8 cellular contexts compared by ENCODE assay signal in the genomic region with DNA sequence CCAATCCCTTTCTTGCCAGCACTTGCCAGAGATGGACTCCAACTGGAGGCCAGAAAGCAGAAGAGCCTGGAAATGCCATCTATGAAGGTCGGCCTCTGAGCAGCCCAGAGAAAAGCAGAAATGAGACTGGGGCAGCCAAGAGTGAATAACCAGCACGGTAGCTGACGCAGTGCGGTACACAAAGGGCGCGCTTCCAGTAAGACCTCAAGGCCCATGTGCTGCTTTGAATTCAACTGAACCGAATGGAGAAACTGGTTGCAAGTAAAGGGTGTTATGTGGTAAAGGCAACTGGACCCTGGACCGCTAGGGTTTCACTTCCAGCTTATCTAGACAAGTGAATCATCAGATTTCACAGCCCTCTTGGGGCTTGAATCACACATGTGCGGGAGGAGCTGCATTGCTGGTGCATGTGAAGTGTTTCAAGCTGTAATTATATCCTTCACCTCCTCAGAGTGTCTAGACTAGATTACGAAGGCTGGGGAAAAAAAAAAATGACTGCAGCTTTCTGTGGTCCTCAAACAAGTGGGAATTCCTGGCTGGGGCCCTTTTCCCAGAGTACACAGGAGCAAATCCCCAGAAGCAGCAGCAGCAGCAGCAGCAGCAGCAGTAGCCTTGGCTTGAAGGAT.
DNase-seq lines count a peak whose midpoint lies in the region; ATAC-seq, FAIRE-seq and TF ChIP-seq lines count a peak whose summit lies in the region.

No MANE protein-coding gene starts in this region.

- no peaks in the 10 kb centered on the region for H3K27me3 ChIP-seq in RWPE2 (ENCODE audit: insufficient read depth, poor library complexity, severe bottlenecking)

- no peaks in the 10 kb centered on the region for H3K9me3 ChIP-seq in RWPE2 (ENCODE audit: severe bottlenecking)

- TF ChIP-seq CTCF in RWPE2 (IDR thresholded peaks at IDR 0.05; ENCODE audit: poor library complexity, severe bottlenecking) (no peak), coronary artery (IDR thresholded peaks at IDR 0.05) (no peak)

- no peaks in the 10 kb centered on the region for H3K36me3 Mint-ChIP-seq in effector memory CD8-positive, alpha-beta T cell (ENCODE audit: insufficient read depth)

- H3K27ac Mint-ChIP-seq in effector memory CD8-positive, alpha-beta T cell = no peak overlapping the region

- peak; percentile 91 for FAIRE-seq in GM12891 (lab: Jason Lieb, UNC)

- no peak overlapping the region for H3K27ac ChIP-seq in RWPE2 (ENCODE audit: poor library complexity, severe bottlenecking)
- peak overlapping the region in 1 of 2 donors; percentile 21 for H3K27ac ChIP-seq in coronary artery

- intact Hi-C loops in left ventricle myocardium superior (cut with micrococcal nuclease) = no loop called here

- H3K4me3 Mint-ChIP-seq in effector memory CD8-positive, alpha-beta T cell = no peak overlapping the region

- H3K36me3 ChIP-seq in RWPE2 (ENCODE audit: low read depth) = no peaks in the 10 kb centered on the region

- H3K27me3 Mint-ChIP-seq in effector memory CD8-positive, alpha-beta T cell = peaks cover 4 to 7% of the 10 kb centered on the region in 2 donors

- peak; percentile 53; the same call in 1 of the 2 replicates for TF ChIP-seq POLR2A in GM12891 (IDR thresholded peaks at IDR 0.05; ENCODE audit: low read depth, low read length)

- peak; percentile 94 for ATAC-seq in GM21619 (IDR thresholded peaks at IDR 0.05; ENCODE audit: unreplicated experiment)
- peak; percentile 91 for ATAC-seq in RWPE2 (ENCODE audit: low read depth)
- ATAC-seq in left ventricle myocardium superior = peak; percentile 91
- ATAC-seq in effector memory CD8-positive, alpha-beta T cell (replicated peaks) = no peak

- DNase-seq in GM12891 (ENCODE audit: insufficient read length, low spot score) = peak; percentile 33
- peak; percentile 94 for DNase-seq in HS-27A (ENCODE audit: low read depth)
- no peak for DNase-seq in RWPE2 (ENCODE audit: low spot score)
- peak; percentile 40 for DNase-seq in left ventricle myocardium superior
- DNase-seq in dermis blood vessel endothelial cell = no peak
- DNase-seq in effector memory CD8-positive, alpha-beta T cell = no peak
- no peak for DNase-seq in coronary artery (ENCODE audit: low spot score)

- H3K4me3 ChIP-seq in RWPE2 (ENCODE audit: severe bottlenecking) (no peak overlapping the region), coronary artery (no peak overlapping the region)

- H3K4me1 Mint-ChIP-seq in effector memory CD8-positive, alpha-beta T cell (ENCODE audit: low read depth in 2 of 2) = no peaks in the 10 kb centered on the region

- H3K9me3 Mint-ChIP-seq in effector memory CD8-positive, alpha-beta T cell = no peaks in the 10 kb centered on the region

- H3K4me1 ChIP-seq in RWPE2 (ENCODE audit: insufficient read depth, poor library complexity, severe bottlenecking) = no peaks in the 10 kb centered on the region

TF ChIP-seq in GM12891, 5 proteins besides CTCF, POLR2A, EP300 and RAD21:
- TF ChIP-seq SPI1 (IDR thresholded peaks at IDR 0.05; ENCODE audit: low read depth, low read length) = peak; percentile 94
- TF ChIP-seq TAF1 (IDR thresholded peaks at IDR 0.05; ENCODE audit: low read depth, low read length) = peak; percentile 24; the same call in 1 of the 2 replicates
- TF ChIP-seq POU2F2 (IDR thresholded peaks at IDR 0.05; ENCODE audit: low read depth, low read length) = peak; percentile 76
- no peak for TF ChIP-seq POLR2AphosphoS5 (IDR thresholded peaks at IDR 0.05; ENCODE audit: low read depth, low read length)
- TF ChIP-seq PAX5 (IDR thresholded peaks at IDR 0.05; ENCODE audit: insufficient read depth, low read length, severe bottlenecking) = peak; percentile 86

Comparison
In these comparisons a context has a peak if more than half of its experiments do, and no peak if none do; other contexts are left out.
1. DNase-seq: peak in GM12891 (single experiment), HS-27A (single experiment) and left ventricle myocardium superior (single experiment); none in RWPE2 (single experiment), dermis blood vessel endothelial cell (single experiment), effector memory CD8-positive, alpha-beta T cell (0 of 3) and coronary artery (single experiment).